In the genomic region with DNA sequence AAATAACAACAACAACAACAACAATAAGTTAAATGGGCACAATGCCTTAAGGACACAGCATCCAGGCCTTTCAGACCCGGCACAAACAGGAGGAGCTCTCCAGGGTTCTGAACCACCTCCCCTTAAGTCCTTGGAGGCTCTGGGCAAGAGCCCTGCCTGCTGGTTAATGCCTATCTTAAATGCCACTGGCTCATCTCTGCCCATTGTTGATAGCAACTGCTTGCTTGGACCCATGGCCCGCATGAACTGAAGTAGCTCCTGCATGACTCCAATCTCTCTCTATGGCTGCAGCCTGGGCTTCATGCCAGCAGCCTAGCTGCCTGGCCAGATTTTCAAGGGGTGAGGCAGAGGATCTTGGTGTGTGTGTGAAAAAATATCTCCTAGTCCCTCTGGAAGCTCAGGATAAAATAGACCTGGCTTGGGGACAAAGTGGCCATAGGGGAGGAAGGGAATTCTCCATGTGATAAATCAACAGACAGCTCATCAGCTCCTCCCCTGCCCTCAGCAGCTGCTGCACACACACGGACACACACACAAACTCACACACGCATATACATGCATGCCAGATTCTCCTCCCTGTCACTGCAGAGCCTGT, we compare ENCODE assay signal across 8 cellular contexts. TPM values are rescaled to one million over a fixed set of nuclear protein-coding genes. Genes with fewer than 3 reads are reported as not detected.
DNase-seq lines count a peak whose midpoint lies in the region; ATAC-seq and TF ChIP-seq lines count a peak whose summit lies in the region.

No MANE protein-coding gene starts in this region.

- DNase-seq in BE2C: peak; percentile 90
- peak; percentile 91 for DNase-seq in HFFc6
- DNase-seq in OCI-LY7 (ENCODE audit: low spot score): peak; percentile 39
- DNase-seq in dorsolateral prefrontal cortex: peak in 9 of 10 donors; percentile 37 to 88 (median 62)
- DNase-seq in lung (ENCODE audit: low spot score): peak; percentile 32
- no peak for DNase-seq in smooth muscle cell (lab: John Stamatoyannopoulos, UW; ENCODE audit: unreplicated experiment)
- no peak for DNase-seq in activated effector memory CD4-positive, alpha-beta T cell treated with anti-CD3 and anti-CD28 coated beads, Interleukin-2, amount 50 U/mL, for 16 hours

- no peaks in the 10 kb centered on the region for H3K36me3 Mint-ChIP-seq in HFFc6 (ENCODE audit: low read depth)

- POLR2A ChIA-PET in OCI-LY7 (lab: Charles Lee): interaction anchor here (0.5 to 0.9 kb wide), 3 partner anchors 14 to 275 kb away, joined by 3 to 6 read pairs (median 4); no protein-coding TSS in a partner anchor

- no peak overlapping the region for H3K4me3 ChIP-seq in BE2C (ENCODE audit: low read depth, low read length)
- H3K4me3 ChIP-seq in OCI-LY7 (ENCODE audit: low read depth, low read length, poor library complexity, severe bottlenecking): no peak overlapping the region
- H3K4me3 ChIP-seq in dorsolateral prefrontal cortex: no peak overlapping the region
- no peak overlapping the region for H3K4me3 ChIP-seq in lung
- no peak overlapping the region for H3K4me3 ChIP-seq in smooth muscle cell

- no peak overlapping the region for H3K4me3 Mint-ChIP-seq in HFFc6

- H3K9me3 ChIP-seq in BE2C (no peaks in the 10 kb centered on the region), OCI-LY7 (ENCODE audit: low read length) (no peaks in the 10 kb centered on the region), lung (ENCODE audit: control insufficient read depth in 2 of 2, insufficient read depth in 1 of 2, low read length in 1 of 2) (no peaks in the 10 kb centered on the region), smooth muscle cell (replicated peaks; ENCODE audit: low read depth) (no peaks in the 10 kb centered on the region)

- no peaks in the 10 kb centered on the region; the same call in 1 of the 2 replicates for H3K27me3 Mint-ChIP-seq in HFFc6 (ENCODE audit: insufficient read depth)

- no peaks in the 10 kb centered on the region for H3K79me2 ChIP-seq in OCI-LY7 (ENCODE audit: insufficient read depth, low read depth, low read length)
- H3K79me2 ChIP-seq in smooth muscle cell (ENCODE audit: low read depth): peaks cover 7% of the 10 kb centered on the region

- H3F3A ChIP-seq in smooth muscle cell (ENCODE audit: low read depth): no peaks in the 10 kb centered on the region

- H3K36me3 ChIP-seq in BE2C: no peaks in the 10 kb centered on the region
- H3K36me3 ChIP-seq in OCI-LY7 (ENCODE audit: insufficient read depth, low read length): no peaks in the 10 kb centered on the region
- peaks cover 0 to 5% of the 10 kb centered on the region in 2 donors for H3K36me3 ChIP-seq in lung (ENCODE audit: control insufficient read depth in 2 of 2, insufficient read depth in 2 of 2, low read length in 2 of 2)
- no peaks in the 10 kb centered on the region for H3K36me3 ChIP-seq in smooth muscle cell (ENCODE audit: low read depth)

- TF ChIP-seq CTCF in BE2C (IDR thresholded peaks at IDR 0.05; ENCODE audit: low read depth, low read length): no peak
- TF ChIP-seq CTCF in HFFc6 (IDR thresholded peaks at IDR 0.05): no peak
- no peak for TF ChIP-seq CTCF in OCI-LY7 (conservative IDR thresholded peaks at IDR 0.05; ENCODE audit: low read length)
- TF ChIP-seq CTCF in dorsolateral prefrontal cortex (IDR thresholded peaks at IDR 0.05 in 54 of 56, conservative IDR thresholded peaks at IDR 0.05 in 2 of 56; ENCODE audit: low read depth in 1 of 56, partially characterized antibody in 56 of 56): no peak
- TF ChIP-seq CTCF in lung (IDR thresholded peaks at IDR 0.05; ENCODE audit: control extremely low read depth, extremely low read depth): no peak
- no peak for TF ChIP-seq CTCF in smooth muscle cell (IDR thresholded peaks at IDR 0.05; ENCODE audit: borderline replicate concordance, insufficient read depth, poor library complexity, severe bottlenecking)

- H3K27me3 ChIP-seq in BE2C: no peaks in the 10 kb centered on the region
- H3K27me3 ChIP-seq in dorsolateral prefrontal cortex: no peaks in the 10 kb centered on the region
- no peaks in the 10 kb centered on the region for H3K27me3 ChIP-seq in lung (ENCODE audit: control insufficient read depth, insufficient read depth)
- H3K27me3 ChIP-seq in smooth muscle cell (ENCODE audit: low read depth): no peaks in the 10 kb centered on the region

- BruUV-seq in OCI-LY7 (replicated peaks; lab: Mats Ljungman, UMichigan): no TSS peak

- CTCF ChIA-PET in OCI-LY7 (lab: Charles Lee; ENCODE audit: unreplicated experiment): no interaction called here

- WGBS in lung, 2 donors: 34 to 56% methylated on average over 4 of the region's 4 CpGs
- 69% methylated on average over 4 of the region's 4 CpGs for WGBS in smooth muscle cell (ENCODE audit: low lambda C conversion rate)

- intact Hi-C loops in OCI-LY7 (cut with micrococcal nuclease; ENCODE audit: unreplicated experiment) (no loop called here), dorsolateral prefrontal cortex (cut with DNase I) (loop anchor here in 1 of 2 donors (10.0 kb wide), 1 partner anchor 164 kb away; no protein-coding TSS in a partner anchor)

- H3K4me1 Mint-ChIP-seq in HFFc6 (ENCODE audit: low read depth): peaks cover 8% of the 10 kb centered on the region

- H3K9ac ChIP-seq in smooth muscle cell (ENCODE audit: low read depth): no peak overlapping the region

- no peak overlapping the region for H2AFZ ChIP-seq in OCI-LY7 (ENCODE audit: low read length)
- H2AFZ ChIP-seq in smooth muscle cell (ENCODE audit: low read depth): no peak overlapping the region

- H3K4me1 ChIP-seq in BE2C (peaks cover 59% of the 10 kb centered on the region), OCI-LY7 (ENCODE audit: insufficient read depth, low read length, poor library complexity, severe bottlenecking) (no peaks in the 10 kb centered on the region), lung (ENCODE audit: control insufficient read depth in 2 of 2, insufficient read depth in 2 of 2, low read length in 2 of 2) (peaks cover 7 to 13% of the 10 kb centered on the region in 2 donors), smooth muscle cell (ENCODE audit: low read depth) (no peaks in the 10 kb centered on the region)

- H3K4me2 ChIP-seq in OCI-LY7 (ENCODE audit: low read length) (no peak overlapping the region), smooth muscle cell (no peak overlapping the region)

- no peak overlapping the region for H3K27ac Mint-ChIP-seq in HFFc6

- ATAC-seq in lung (ENCODE audit: insufficient read depth, low FRiP score) (no peak), HG03159 (IDR thresholded peaks at IDR 0.05; ENCODE audit: unreplicated experiment) (no peak)

- no peak overlapping the region for H3K27ac ChIP-seq in OCI-LY7 (ENCODE audit: low read depth, low read length, poor library complexity, severe bottlenecking)
- H3K27ac ChIP-seq in dorsolateral prefrontal cortex: peak overlapping the region in 8 of 59 donors; percentile 4 to 74 (median 20)
- H3K27ac ChIP-seq in lung (ENCODE audit: low read depth in 1 of 2, low read length in 1 of 2): no peak overlapping the region
- no peak overlapping the region for H3K27ac ChIP-seq in smooth muscle cell (ENCODE audit: low read depth)

- no peaks in the 10 kb centered on the region for H3K9me3 Mint-ChIP-seq in HFFc6

- no peaks in the 10 kb centered on the region for H3K9me2 ChIP-seq in OCI-LY7 (ENCODE audit: insufficient read depth, low read length)

- H4K20me1 ChIP-seq in OCI-LY7 (ENCODE audit: insufficient read depth, low read length) (no peaks in the 10 kb centered on the region), smooth muscle cell (ENCODE audit: low read depth) (peaks cover 100% of the 10 kb centered on the region)

RNA-seq across cellular contexts. Expression of gene FAM219A, which starts 27.4 kb away (rescaled TPM):
- polyA plus RNA-seq in BE2C (2012; ENCODE audit: insufficient read depth, insufficient read length, low read depth): 14.5 TPM
- 10 to 100 TPM; 21.6 to 23.6 (median 22.6) TPM for total RNA-seq in HFFc6 (2021; fragmentation: NEBNext Ultra II Directional; extraction: Animal tissue kit (Norgen Biotek cat#: 25700))
- 5.2 and 6.5 TPM in 2 replicates for total RNA-seq in OCI-LY7 (2014; rRNA removed; shearing (Covaris generic))
- total RNA-seq in OCI-LY7 (2022) (12.7 and 14.3 TPM in 2 replicates), dorsolateral prefrontal cortex (100 to 1,000 TPM in 115 of 120 experiments, 10 to 100 TPM in 5; 93.3 to 167 (median 131) TPM), lung (10 to 100 TPM in 1 of 2 donors, 1 to 10 TPM in 1; 8.5 to 28.3 TPM), smooth muscle cell (13.3 and 21.0 TPM in 2 replicates)
- polyA plus RNA-seq in lung (10 to 100 TPM; 10.3 to 16.4 TPM), smooth muscle cell (29.4 and 29.5 TPM in 2 replicates)

RNA-seq across cellular contexts. Expression of gene DNAI1, which starts 27.7 kb away (rescaled TPM):
- not detected for polyA plus RNA-seq in BE2C (2012; ENCODE audit: insufficient read depth, insufficient read length, low read depth)
- total RNA-seq in HFFc6 (2021; fragmentation: NEBNext Ultra II Directional; extraction: Animal tissue kit (Norgen Biotek cat#: 25700)): not detected
- 0.57 TPM in 1 of 2 replicates, not detected in the other for total RNA-seq in OCI-LY7 (2014; rRNA removed; shearing (Covaris generic))
- 0.55 and 0.97 TPM in 2 replicates for total RNA-seq in OCI-LY7 (2022)
- 10 to 100 TPM in 2 of 120 experiments, 1 to 10 TPM in 118; 1.0 to 11.2 (median 4.2) TPM for total RNA-seq in dorsolateral prefrontal cortex
- total RNA-seq in lung: 10 to 100 TPM; 12.8 to 26.2 TPM
- polyA plus RNA-seq in lung: 1 to 10 TPM; 4.6 to 5.6 TPM
- 0.13 TPM in 1 of 2 replicates, not detected in the other for total RNA-seq in smooth muscle cell
- 0.31 TPM in 1 of 2 replicates, not detected in the other for polyA plus RNA-seq in smooth muscle cell

RNA-seq across cellular contexts. Expression of gene MYORG, which starts 54.2 kb away (rescaled TPM):
- 0.63 TPM for polyA plus RNA-seq in BE2C (2012; ENCODE audit: insufficient read depth, insufficient read length, low read depth)
- total RNA-seq in HFFc6 (2021; fragmentation: NEBNext Ultra II Directional; extraction: Animal tissue kit (Norgen Biotek cat#: 25700)): 1 to 10 TPM in 5 of 6 experiments, under 1 TPM in 1; 0.96 to 2.2 (median 1.4) TPM
- total RNA-seq in OCI-LY7 (2014; rRNA removed; shearing (Covaris generic)): 0.98 and 1.0 TPM in 2 replicates
- total RNA-seq in OCI-LY7 (2022) (3.9 and 4.0 TPM in 2 replicates), dorsolateral prefrontal cortex (10 to 100 TPM; 13.4 to 79.3 (median 30.2) TPM), lung (10 to 100 TPM in 1 of 2 donors, 1 to 10 TPM in 1; 6.6 to 12.2 TPM), smooth muscle cell (5.2 and 5.6 TPM in 2 replicates)
- polyA plus RNA-seq in lung (1 to 10 TPM; 1.4 to 3.1 TPM), smooth muscle cell (4.2 and 6.3 TPM in 2 replicates)

Comparison
In these comparisons a context has a peak if more than half of its experiments do, and no peak if none do; other contexts are left out.
1. DNase-seq: peak in BE2C (single experiment), HFFc6 (single experiment), OCI-LY7 (single experiment), dorsolateral prefrontal cortex (9 of 10) and lung (single experiment); none in smooth muscle cell (single experiment) and activated effector memory CD4-positive, alpha-beta T cell treated with anti-CD3 and anti-CD28 coated beads, Interleukin-2, amount 50 U/mL, for 16 hours (single experiment).